ENCODE assay signal across 22 cellular contexts in genomic region chr21:42084079-42084478, GRCh38. TPM values are rescaled to one million over a fixed set of nuclear protein-coding genes. Genes with fewer than 3 reads are reported as not detected.
"Had no signal": no experiment of that assay in that cellular context is flagged by ENCODE, and none has a peak within 500 bp of the region (broad histone marks: within the 10 kb centered on the region; RNA-seq: fewer than 3 reads in every experiment).

No MANE protein-coding gene starts in this region.

- H3K27ac ChIP-seq: SJSA1, SK-N-MC had no signal

- H3K36me3 ChIP-seq: SJSA1 had no signal

- H3K27me3 ChIP-seq: SJSA1 had no signal

- H3K9me3 ChIP-seq: SJSA1 had no signal

- H3K4me3 ChIP-seq: SJSA1, SK-N-MC had no signal

- DNase-seq: IMR-90, Kasumi-1, KG1, MM.1S, NCI-H1092 treated with DMSO at 0.1 percent for 48 hours, NCI-H1436, NCI-H187, NCI-H2029 treated with DMSO at 0.1 percent for 48 hours, NCI-H2171 treated with DMSO at 0.1 percent for 48 hours, NCI-H345, NCI-H446 treated with DMSO at 0.1 percent for 48 hours, NCI-H510A treated with DMSO at 0.1 percent for 48 hours, NCI-H69, NCI-H774, Right ventricle myocardium superior, RPMI8226, SIG-M5 had no signal

- ATAC-seq: HepG2 had no signal

RNA-seq across cellular contexts. Expression of gene UMODL1, which starts 13.0 kb away (rescaled TPM):
- total RNA-seq: HepG2, HT1080, IMR-90, M059J, SJSA1 had no signal
- polyA plus RNA-seq: HepG2 had no signal
